In the genomic region with DNA sequence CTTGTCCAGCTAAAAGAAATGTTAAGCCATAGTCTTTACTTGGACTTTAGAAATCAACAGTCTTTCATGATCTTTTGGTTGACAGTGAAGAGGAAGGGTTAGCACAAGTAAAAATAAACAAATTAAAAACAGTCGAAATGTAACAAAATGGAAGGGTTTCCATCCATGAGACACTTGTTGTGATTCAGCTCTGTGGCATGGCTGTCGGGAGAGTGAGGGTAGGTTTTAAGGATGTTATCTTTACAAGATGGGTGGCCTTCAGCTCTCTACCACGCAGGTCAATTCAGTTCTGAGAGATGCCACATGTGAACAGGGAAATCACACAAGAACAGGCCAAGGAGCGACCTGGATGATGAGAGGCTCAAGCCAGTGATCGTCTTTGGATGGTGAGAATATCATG, we compare ENCODE assay signal across 22 cellular contexts.
DNase-seq lines count a peak whose midpoint lies in the region; ATAC-seq, FAIRE-seq and TF ChIP-seq lines count a peak whose summit lies in the region.
"Had no signal": no experiment of that assay in that cellular context is flagged by ENCODE, and none has a peak within 500 bp of the region (broad histone marks: within the 10 kb centered on the region; RNA-seq: fewer than 3 reads in every experiment).

No MANE protein-coding gene starts in this region.

- no peaks in the 10 kb centered on the region for H3K79me1 ChIP-seq in IMR-90 (ENCODE audit: low read depth in 1 of 2, low read length in 2 of 2)

- H3K23ac ChIP-seq in IMR-90 (ENCODE audit: low read depth, low read length), result peak overlapping the region; percentile 27; the same call in 1 of the 2 replicates

- H2AFZ ChIP-seq in IMR-90 (replicated peaks; ENCODE audit: low read length, poor library complexity) (no peak overlapping the region), endothelial cell of umbilical vein (ENCODE audit: low read depth, low read length) (no peak overlapping the region), osteoblast (ENCODE audit: low read length) (no peak overlapping the region)

- no peak overlapping the region for H3K18ac ChIP-seq in IMR-90 (ENCODE audit: low read depth, low read length)

- dilution Hi-C loops in IMR-90 (cut with HindIII; ENCODE audit: low sequenced_read_pairs, unreplicated experiment), result no loop called here
- dilution Hi-C loops in endothelial cell of umbilical vein (cut with MboI; ENCODE audit: extremely low pct_ligation_motif_present, low sequenced_read_pairs), result no loop called here

- TF ChIP-seq CTCF in Caco-2 (IDR thresholded peaks at IDR 0.05; ENCODE audit: insufficient read depth in 1 of 2, low read depth in 1 of 2, low read length in 1 of 2, severe bottlenecking in 1 of 2, unreplicated experiment in 1 of 2) (no peak), IMR-90 (conservative IDR thresholded peaks at IDR 0.05; ENCODE audit: low read depth, low read length) (no peak), endothelial cell of umbilical vein (IDR thresholded peaks at IDR 0.05; ENCODE audit: extremely low read depth in 1 of 2, insufficient read depth in 1 of 2, low read depth in 1 of 2, low read length in 2 of 2) (no peak), osteoblast (IDR thresholded peaks at IDR 0.05; ENCODE audit: extremely low read depth, low read depth, low read length) (no peak)

- FAIRE-seq in endothelial cell of umbilical vein (lab: Jason Lieb, UNC), result peak; percentile 26
- FAIRE-seq: A549, G401.6, GM12891, GM19239 had no signal

- H3K36me3 Mint-ChIP-seq in Caco-2 (ENCODE audit: insufficient read depth, unreplicated experiment), result peaks cover 87% of the 10 kb centered on the region
- H3K36me3 Mint-ChIP-seq: CD8-positive, alpha-beta T cell had no signal

- peak overlapping the region; percentile 12; the same call in 1 of the 3 replicates for H2BK15ac ChIP-seq in IMR-90 (ENCODE audit: low read depth, low read length)

- H3K4me3 ChIP-seq in Caco-2 (ENCODE audit: low read depth, low read length) (no peak overlapping the region), IMR-90 (ENCODE audit: insufficient read depth, low read depth, low read length) (no peak overlapping the region), endothelial cell of umbilical vein (replicated peaks in 1 of 3; ENCODE audit: insufficient read depth in 1 of 3, low read depth in 1 of 3, low read length in 3 of 3) (no peak overlapping the region), osteoblast (ENCODE audit: insufficient read depth, low read length) (no peak overlapping the region)
- H3K4me3 ChIP-seq: A549; BLaER1 treated with 17β-estradiol and CSF1 and Interleukin-3, amounts not matched to agents 10 nM and 100 nM had no signal

- H4K91ac ChIP-seq in IMR-90 (ENCODE audit: insufficient read depth, low read depth, low read length), result no peak overlapping the region

- no peaks in the 10 kb centered on the region for H3K79me2 ChIP-seq in endothelial cell of umbilical vein (ENCODE audit: control insufficient read depth, insufficient read depth, low read length)
- H3K79me2 ChIP-seq in osteoblast (ENCODE audit: insufficient read depth, low read length), result no peaks in the 10 kb centered on the region

- no peak overlapping the region for H2BK5ac ChIP-seq in IMR-90 (ENCODE audit: low read depth, low read length, poor library complexity, severe bottlenecking)

- H3K4me2 ChIP-seq in IMR-90 (ENCODE audit: low read depth, low read length) (no peak overlapping the region), endothelial cell of umbilical vein (ENCODE audit: insufficient read depth, low read length) (no peak overlapping the region), osteoblast (ENCODE audit: insufficient read depth, low read length) (no peak overlapping the region)
- H3K4me2 ChIP-seq: A549; BLaER1 treated with 17β-estradiol and CSF1 and Interleukin-3, amounts not matched to agents 10 nM and 100 nM had no signal

- no peak overlapping the region for H4K5ac ChIP-seq in IMR-90 (ENCODE audit: low read depth, low read length)

- H3K27me3 ChIP-seq in Caco-2 (replicated peaks; ENCODE audit: control insufficient read depth, insufficient read depth, low read length) (no peaks in the 10 kb centered on the region), IMR-90 (ENCODE audit: control insufficient read depth, insufficient read depth, low read length) (peaks cover 24% of the 10 kb centered on the region), endothelial cell of umbilical vein (ENCODE audit: control insufficient read depth in 2 of 2, insufficient read depth in 2 of 2, low read length in 2 of 2) (no peaks in the 10 kb centered on the region), osteoblast (ENCODE audit: insufficient read depth, low read length) (no peaks in the 10 kb centered on the region)
- H3K27me3 ChIP-seq: BLaER1 treated with 17β-estradiol and CSF1 and Interleukin-3, amounts not matched to agents 10 nM and 100 nM had no signal

- no peak overlapping the region for H3K4me3 Mint-ChIP-seq in Caco-2 (ENCODE audit: unreplicated experiment)
- H3K4me3 Mint-ChIP-seq: B cell; CD4-positive, alpha-beta T cell; CD8-positive, alpha-beta T cell had no signal

- TF ChIP-seq RAD21 in IMR-90 (IDR thresholded peaks at IDR 0.05; ENCODE audit: low read length), result no peak

- H3K4me1 Mint-ChIP-seq in Caco-2 (ENCODE audit: low read depth, unreplicated experiment), result peaks cover 39% of the 10 kb centered on the region
- H3K4me1 Mint-ChIP-seq: B cell had no signal

- no peak overlapping the region for H2BK20ac ChIP-seq in IMR-90 (ENCODE audit: low read depth, low read length)

- H3K4ac ChIP-seq in IMR-90 (ENCODE audit: low read depth, low read length), result no peak overlapping the region

- H3K27ac ChIP-seq in IMR-90 (ENCODE audit: insufficient read depth, low read length) (no peak overlapping the region), endothelial cell of umbilical vein (ENCODE audit: insufficient read depth, low read depth, low read length) (no peak overlapping the region), osteoblast (ENCODE audit: low read depth, low read length) (no peak overlapping the region)
- H3K27ac ChIP-seq: 22Rv1; BLaER1 treated with 17β-estradiol and CSF1 and Interleukin-3, amounts not matched to agents 10 nM and 100 nM; C4-2B had no signal

- peaks cover 5% of the 10 kb centered on the region for H3K9me3 Mint-ChIP-seq in Caco-2 (ENCODE audit: unreplicated experiment)
- H3K9me3 Mint-ChIP-seq: CD4-positive, alpha-beta T cell; CD8-positive, alpha-beta T cell had no signal

- peaks cover 12% of the 10 kb centered on the region for H3K9me1 ChIP-seq in IMR-90 (ENCODE audit: insufficient read depth, low read length)
- H3K9me1 ChIP-seq in endothelial cell of umbilical vein (replicated peaks; ENCODE audit: control insufficient read depth, extremely low read depth, insufficient read depth, low read length), result no peaks in the 10 kb centered on the region

- no peak for TF ChIP-seq POLR2A in IMR-90 (IDR thresholded peaks at IDR 0.05; ENCODE audit: low read depth, low read length)
- no peak for TF ChIP-seq POLR2A in endothelial cell of umbilical vein (IDR thresholded peaks at IDR 0.05; ENCODE audit: low read depth, low read length)

- no peak overlapping the region for H3K9ac ChIP-seq in IMR-90 (ENCODE audit: low read depth, low read length)
- no peak overlapping the region for H3K9ac ChIP-seq in endothelial cell of umbilical vein (replicated peaks; ENCODE audit: extremely low read depth, insufficient read depth, low read length)
- H3K9ac ChIP-seq: BLaER1 treated with 17β-estradiol and CSF1 and Interleukin-3, amounts not matched to agents 10 nM and 100 nM had no signal

- no peak overlapping the region for H4K8ac ChIP-seq in IMR-90 (ENCODE audit: low read depth in 2 of 2, low read length in 2 of 2)

- H3K27me3 Mint-ChIP-seq in Caco-2 (ENCODE audit: insufficient read depth, unreplicated experiment), result no peaks in the 10 kb centered on the region

- H3K4me1 ChIP-seq in Caco-2 (peaks cover 5% of the 10 kb centered on the region), IMR-90 (ENCODE audit: control insufficient read depth, insufficient read depth, low read length) (peaks cover 5% of the 10 kb centered on the region; the same call in 1 of the 2 replicates), endothelial cell of umbilical vein (ENCODE audit: control insufficient read depth, extremely low read depth, insufficient read depth, low read length) (peaks cover 18% of the 10 kb centered on the region), osteoblast (ENCODE audit: insufficient read depth, low read length) (peaks cover 12% of the 10 kb centered on the region)

- no peak overlapping the region for H2AK9ac ChIP-seq in IMR-90 (replicated peaks; ENCODE audit: low read depth, low read length, poor library complexity)

- no peak overlapping the region; the same call in 1 of the 2 replicates for H2AK5ac ChIP-seq in IMR-90 (ENCODE audit: low read depth, low read length)

- peaks cover 3% of the 10 kb centered on the region; the same call in 1 of the 2 replicates for H4K20me1 ChIP-seq in IMR-90 (ENCODE audit: insufficient read depth, low read length)
- no peaks in the 10 kb centered on the region for H4K20me1 ChIP-seq in endothelial cell of umbilical vein (replicated peaks; ENCODE audit: control insufficient read depth, extremely low read depth, insufficient read depth, low read length)
- no peaks in the 10 kb centered on the region for H4K20me1 ChIP-seq in osteoblast (ENCODE audit: insufficient read depth, low read length)
- H4K20me1 ChIP-seq: BLaER1 treated with 17β-estradiol and CSF1 and Interleukin-3, amounts not matched to agents 10 nM and 100 nM had no signal

- no peak for ATAC-seq in IMR-90 (ENCODE audit: low read depth)
- ATAC-seq: A549; CD8-positive, alpha-beta T cell had no signal

- in situ Hi-C loops in IMR-90 (cut with MboI; ENCODE audit: low sequenced_read_pairs), result no loop called here

- POLR2A ChIA-PET in Caco-2 (lab: Charles Lee), result no interaction called here
- POLR2A ChIA-PET in IMR-90 (lab: Charles Lee; ENCODE audit: unreplicated experiment), result no interaction called here
- POLR2A ChIA-PET in endothelial cell of umbilical vein (lab: Charles Lee), result no interaction called here

- H3K36me3 ChIP-seq in Caco-2 (ENCODE audit: control insufficient read depth, insufficient read depth, low read length) (no peaks in the 10 kb centered on the region; the same call in 1 of the 2 replicates), IMR-90 (ENCODE audit: control insufficient read depth, insufficient read depth, low read length) (no peaks in the 10 kb centered on the region), endothelial cell of umbilical vein (ENCODE audit: control insufficient read depth in 2 of 2, extremely low read depth in 1 of 2, insufficient read depth in 2 of 2, low read length in 2 of 2) (no peaks in the 10 kb centered on the region), osteoblast (ENCODE audit: insufficient read depth, low read length) (no peaks in the 10 kb centered on the region)
- H3K36me3 ChIP-seq: BLaER1 treated with 17β-estradiol and CSF1 and Interleukin-3, amounts not matched to agents 10 nM and 100 nM had no signal

- DNase-seq in Caco-2 (no peak), IMR-90 (no peak), endothelial cell of umbilical vein (ENCODE audit: low read depth, low spot score) (no peak), posterior cingulate gyrus (no peak), osteoblast (ENCODE audit: insufficient read length, low spot score, missing footprints) (no peak)
- DNase-seq: AML-193; CD4-positive, alpha-beta T cell; CD8-positive, alpha-beta T cell; DMS 273 treated with DMSO at 0.1 percent for 48 hours; DMS153; DMS53; DMS79; DND-41; GF-D8 had no signal

- no peak overlapping the region for H2BK120ac ChIP-seq in IMR-90 (ENCODE audit: low read depth, low read length)

- H3K9me3 ChIP-seq in Caco-2 (no peaks in the 10 kb centered on the region), IMR-90 (ENCODE audit: control insufficient read depth, insufficient read depth, low read length) (no peaks in the 10 kb centered on the region), endothelial cell of umbilical vein (replicated peaks; ENCODE audit: control insufficient read depth, insufficient read depth, low read length) (no peaks in the 10 kb centered on the region), osteoblast (ENCODE audit: low read depth, low read length) (no peaks in the 10 kb centered on the region)
- H3K9me3 ChIP-seq: A549 had no signal

- WGBS in IMR-90 (ENCODE audit: extremely low coverage in 2 of 2, insufficient read length in 1 of 2), 2 experiments, result 67% methylated on average over 3 of the region's 5 CpGs; no CpG with 5 or more reads in 1 of the 2 experiments

- CTCF ChIA-PET in Caco-2 (lab: Charles Lee), result no interaction called here
- CTCF ChIA-PET in IMR-90 (lab: Yijun Ruan, JAX), result interaction anchor here (1.1 kb wide), 1 partner anchor 9 kb away, joined by 3 read pairs; no protein-coding TSS in a partner anchor
- CTCF ChIA-PET in endothelial cell of umbilical vein (lab: Charles Lee), result interaction anchor here (1.4 to 1.9 kb wide), 2 partner anchors 12 to 30 kb away, joined by 4 to 5 read pairs; no protein-coding TSS in a partner anchor

- peak overlapping the region; percentile 61; the same call in 1 of the 2 replicates for H3K14ac ChIP-seq in IMR-90 (replicated peaks; ENCODE audit: low read depth, low read length)

- intact Hi-C loops in Caco-2 (cut with micrococcal nuclease; ENCODE audit: unreplicated experiment) (no loop called here), IMR-90 (cut with micrococcal nuclease) (no loop called here), endothelial cell of umbilical vein (cut with micrococcal nuclease) (no loop called here), posterior cingulate gyrus (cut with DNase I) (no loop called here)

- H3K27ac Mint-ChIP-seq in Caco-2 (ENCODE audit: unreplicated experiment), result peak overlapping the region; percentile 73
- H3K27ac Mint-ChIP-seq: B cell; CD4-positive, alpha-beta T cell; CD8-positive, alpha-beta T cell had no signal

- no peak overlapping the region for H3K56ac ChIP-seq in IMR-90 (ENCODE audit: extremely low read depth, insufficient read depth, low read length)

- BruUV-seq in Caco-2 (replicated peaks; lab: Mats Ljungman, UMichigan) (no TSS peak), IMR-90 (replicated peaks; lab: Mats Ljungman, UMichigan) (no TSS peak), endothelial cell of umbilical vein (replicated peaks; lab: Mats Ljungman, UMichigan) (no TSS peak)
